In genomic region chr1:153393926-153394325, GRCh38 we compare ENCODE assay signal across 2 cellular contexts.
TF ChIP-seq lines count a peak whose summit lies in the region.

No MANE protein-coding gene starts in this region.

TF ChIP-seq in GM23338, 12 proteins besides CTCF, POLR2A, EP300 and RAD21:
- no peak for TF ChIP-seq POLR2AphosphoS5 (IDR thresholded peaks at IDR 0.05; ENCODE audit: low read depth)
- TF ChIP-seq ZNF462 (CRISPR knock-in tag; IDR thresholded peaks at IDR 0.05) = no peak
- TF ChIP-seq JUNB (IDR thresholded peaks at IDR 0.05; ENCODE audit: unreplicated experiment) = no peak
- TF ChIP-seq NANOG (IDR thresholded peaks at IDR 0.05; ENCODE audit: borderline replicate concordance) = no peak
- TF ChIP-seq EZH2 (IDR thresholded peaks at IDR 0.05; ENCODE audit: low read depth, unreplicated experiment) = no peak

TF ChIP-seq in H1, 55 proteins besides CTCF, POLR2A, EP300 and RAD21:
- TF ChIP-seq YY1 (IDR thresholded peaks at IDR 0.05; ENCODE audit: low read depth, low read length) (no peak), HDAC2 (IDR thresholded peaks at IDR 0.05; ENCODE audit: borderline replicate concordance in 1 of 2, low read depth in 2 of 2, low read length in 2 of 2) (no peak), TEAD4 (IDR thresholded peaks at IDR 0.05; ENCODE audit: low read depth, low read length) (no peak), SUZ12 (IDR thresholded peaks at IDR 0.05; ENCODE audit: low read length) (no peak), CREB1 (IDR thresholded peaks at IDR 0.05) (no peak), CTBP2 (IDR thresholded peaks at IDR 0.05; ENCODE audit: borderline replicate concordance, insufficient read depth, insufficient read length, low read length) (no peak), KDM4A (IDR thresholded peaks at IDR 0.05; ENCODE audit: low read depth, low read length, severe bottlenecking) (no peak), ASH2L (IDR thresholded peaks at IDR 0.05; ENCODE audit: low read length) (no peak), RBBP5 (IDR thresholded peaks at IDR 0.05; ENCODE audit: borderline replicate concordance, low read depth, low read length) (no peak)
